16 cellular contexts compared by ENCODE assay signal in the genomic region with DNA sequence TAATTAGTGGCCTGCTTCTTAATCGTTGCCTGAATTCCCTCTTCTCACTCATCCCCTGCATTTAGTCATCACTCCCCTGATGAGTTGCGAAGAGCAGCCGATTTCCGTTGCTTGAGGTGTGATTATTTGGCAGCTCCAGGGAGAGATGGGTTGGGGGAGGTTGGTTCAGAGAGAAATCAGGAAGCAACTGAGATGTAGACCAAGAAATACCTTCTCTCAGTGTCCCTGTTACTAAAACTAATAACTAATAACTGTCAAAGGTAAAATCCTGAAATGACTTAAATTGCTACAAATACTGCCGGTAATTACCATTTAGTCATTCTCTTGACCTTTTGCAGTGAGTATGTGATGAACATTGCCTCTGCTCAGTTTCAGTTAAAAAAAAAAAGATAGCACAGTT.
DNase-seq lines count a peak whose midpoint lies in the region; ATAC-seq and TF ChIP-seq lines count a peak whose summit lies in the region.
"Had no signal": no experiment of that assay in that cellular context is flagged by ENCODE, and none has a peak within 500 bp of the region (broad histone marks: within the 10 kb centered on the region; RNA-seq: fewer than 3 reads in every experiment).

No MANE protein-coding gene starts in this region.

- H4K12ac ChIP-seq in trophoblast cell (ENCODE audit: low read depth, low read length), result no peak overlapping the region

- peak overlapping the region; percentile 32 for H4K8ac ChIP-seq in trophoblast cell (ENCODE audit: low read depth, low read length)

- no peak for DNase-seq in activated T-cell treated with anti-CD3 and anti-CD28 coated beads, Interleukin-2, amount 50 U/mL, for 4 hours
- DNase-seq in activated T-cell treated with anti-CD3 and anti-CD28 coated beads, Interleukin-2, amount 50 U/mL, for 1 hour, result no peak
- DNase-seq in NT2/D1 (ENCODE audit: low read depth, low spot score) (peak; percentile 51), trophoblast cell (no peak), chondrocyte (ENCODE audit: low spot score) (no peak), SKM-1 treated with dmso at 0.1 percent for 144 hours (lab: John Stamatoyannopoulos, UW; ENCODE audit: unreplicated experiment) (no peak)
- DNase-seq: ACHN; Calu3; CD4-positive, alpha-beta T cell; HCEC 1CT; MG63; NCI-H1092 treated with DMSO at 0.1 percent for 48 hours; NCI-H1694; NCI-H510A had no signal

- peak overlapping the region; percentile 67 for H3K18ac ChIP-seq in trophoblast cell (ENCODE audit: low read length)

- H3K27me3 ChIP-seq in NT2/D1 (ENCODE audit: insufficient read depth, insufficient read length) (no peaks in the 10 kb centered on the region), trophoblast cell (ENCODE audit: insufficient read depth, low read length) (no peaks in the 10 kb centered on the region)
- H3K27me3 ChIP-seq: MG63 had no signal

- no peaks in the 10 kb centered on the region for H3K36me3 ChIP-seq in NT2/D1 (ENCODE audit: insufficient read depth, insufficient read length, low read length)
- H3K36me3 ChIP-seq in trophoblast cell (ENCODE audit: control insufficient read depth in 1 of 2, insufficient read depth in 2 of 2, low read length in 2 of 2), result no peaks in the 10 kb centered on the region
- H3K36me3 ChIP-seq: MG63 had no signal

- peaks cover 21% of the 10 kb centered on the region for H3K79me1 ChIP-seq in trophoblast cell (ENCODE audit: low read length)

- H3K4me3 ChIP-seq in NT2/D1 (ENCODE audit: insufficient read length, low read depth) (no peak overlapping the region), trophoblast cell (ENCODE audit: low read depth, low read length) (no peak overlapping the region)
- H3K4me3 ChIP-seq: MG63 had no signal

- no peak overlapping the region for H3K23ac ChIP-seq in trophoblast cell (ENCODE audit: low read length)

- H3K27ac Mint-ChIP-seq in activated T-helper 17 cell treated with anti-CD3 and anti-CD28 coated beads, Interleukin-2, amount 50 U/mL, for 72 hours, result peak overlapping the region; percentile 76
- no peak overlapping the region for H3K27ac Mint-ChIP-seq in chondrocyte (ENCODE audit: unreplicated experiment)
- H3K27ac Mint-ChIP-seq: CD4-positive, alpha-beta T cell had no signal

- no peak overlapping the region for H3K4me2 ChIP-seq in trophoblast cell (ENCODE audit: low read length)

- peaks cover 7% of the 10 kb centered on the region for H3K9me3 Mint-ChIP-seq in activated T-cell treated with anti-CD3 and anti-CD28 coated beads, Interleukin-2, amount 50 U/mL, for 4 hours
- H3K9me3 Mint-ChIP-seq in activated T-helper 17 cell treated with anti-CD3 and anti-CD28 coated beads, Interleukin-2, amount 50 U/mL, for 72 hours, result no peaks in the 10 kb centered on the region
- H3K9me3 Mint-ChIP-seq in chondrocyte (ENCODE audit: low read depth), result peaks cover 8% of the 10 kb centered on the region

- peak overlapping the region; percentile 69 for H2BK5ac ChIP-seq in trophoblast cell (ENCODE audit: low read depth, low read length, poor library complexity)

- H3K9me3 ChIP-seq in NT2/D1 (ENCODE audit: insufficient read depth, low read length) (peaks cover 26% of the 10 kb centered on the region), trophoblast cell (ENCODE audit: insufficient read depth, low read depth, low read length) (peaks cover 2% of the 10 kb centered on the region)
- H3K9me3 ChIP-seq: MG63 had no signal

- peak overlapping the region; percentile 90 for H2BK120ac ChIP-seq in trophoblast cell (ENCODE audit: insufficient read depth, low read length, poor library complexity)

- peak overlapping the region; percentile 65 for H2BK12ac ChIP-seq in trophoblast cell (ENCODE audit: low read length)

- TF ChIP-seq CTCF in chondrocyte (IDR thresholded peaks at IDR 0.05), result no peak

- H3K27me3 Mint-ChIP-seq in activated T-cell treated with anti-CD3 and anti-CD28 coated beads, Interleukin-2, amount 50 U/mL, for 4 hours (ENCODE audit: low read depth), result no peaks in the 10 kb centered on the region
- H3K27me3 Mint-ChIP-seq in activated T-helper 17 cell treated with anti-CD3 and anti-CD28 coated beads, Interleukin-2, amount 50 U/mL, for 72 hours, result no peaks in the 10 kb centered on the region
- peaks cover 27% of the 10 kb centered on the region for H3K27me3 Mint-ChIP-seq in chondrocyte (ENCODE audit: low read depth)
- H3K27me3 Mint-ChIP-seq: CD4-positive, alpha-beta T cell had no signal

- H3K14ac ChIP-seq in trophoblast cell (ENCODE audit: low read length), result peak overlapping the region; percentile 32

- H3K9ac ChIP-seq in NT2/D1 (ENCODE audit: insufficient read length, low read depth) (no peak overlapping the region), trophoblast cell (ENCODE audit: low read length) (no peak overlapping the region)

- no CpG with 5 or more reads among the region's 5 CpGs for WGBS in trophoblast cell (ENCODE audit: extremely low coverage, insufficient coverage, insufficient read length)

- H2AFZ ChIP-seq in trophoblast cell (ENCODE audit: insufficient read depth, low read length, poor library complexity), result no peak overlapping the region

- H2AK5ac ChIP-seq in trophoblast cell (ENCODE audit: low read length), result no peak overlapping the region

- no peak overlapping the region for H3K4ac ChIP-seq in trophoblast cell (ENCODE audit: low read depth, low read length)

- peak; percentile 35 to 36 for ATAC-seq in activated T-cell treated with anti-CD3 and anti-CD28 coated beads, Interleukin-2, amount 50 U/mL, for 4 hours
- peak; percentile 71 for ATAC-seq in activated T-helper 17 cell treated with anti-CD3 and anti-CD28 coated beads, Interleukin-2, amount 50 U/mL, for 72 hours (replicated peaks)
- ATAC-seq in GM18517 (IDR thresholded peaks at IDR 0.05; ENCODE audit: unreplicated experiment), result no peak

- no peak overlapping the region for H3K4me3 Mint-ChIP-seq in activated T-cell treated with anti-CD3 and anti-CD28 coated beads, Interleukin-2, amount 50 U/mL, for 4 hours
- peak overlapping the region; percentile 64 for H3K4me3 Mint-ChIP-seq in activated T-helper 17 cell treated with anti-CD3 and anti-CD28 coated beads, Interleukin-2, amount 50 U/mL, for 72 hours
- no peak overlapping the region for H3K4me3 Mint-ChIP-seq in chondrocyte (ENCODE audit: unreplicated experiment)
- H3K4me3 Mint-ChIP-seq: CD4-positive, alpha-beta T cell had no signal

- peaks cover 2% of the 10 kb centered on the region for H3K4me1 ChIP-seq in NT2/D1 (ENCODE audit: insufficient read depth, insufficient read length)
- H3K4me1 ChIP-seq in trophoblast cell (ENCODE audit: control insufficient read depth in 1 of 2, insufficient read depth in 2 of 2, low read length in 2 of 2), result peaks cover 6 to 20% of the 10 kb centered on the region in 2 experiments

- no peaks in the 10 kb centered on the region for H3K79me2 ChIP-seq in trophoblast cell (ENCODE audit: control insufficient read depth, insufficient read depth, low read length, poor library complexity)

- H3K36me3 Mint-ChIP-seq in activated T-cell treated with anti-CD3 and anti-CD28 coated beads, Interleukin-2, amount 50 U/mL, for 4 hours (ENCODE audit: insufficient read depth), result peaks cover 22% of the 10 kb centered on the region
- H3K36me3 Mint-ChIP-seq in activated T-helper 17 cell treated with anti-CD3 and anti-CD28 coated beads, Interleukin-2, amount 50 U/mL, for 72 hours (ENCODE audit: low read depth), result peaks cover 15% of the 10 kb centered on the region
- H3K36me3 Mint-ChIP-seq in chondrocyte (ENCODE audit: low read depth), result no peaks in the 10 kb centered on the region

- H3K27ac ChIP-seq in trophoblast cell (ENCODE audit: low read depth, low read length), result peak overlapping the region; percentile 36

- H3K4me1 Mint-ChIP-seq in activated T-cell treated with anti-CD3 and anti-CD28 coated beads, Interleukin-2, amount 50 U/mL, for 4 hours (ENCODE audit: low read depth), result peaks cover 52% of the 10 kb centered on the region
- peaks cover 46% of the 10 kb centered on the region for H3K4me1 Mint-ChIP-seq in activated T-helper 17 cell treated with anti-CD3 and anti-CD28 coated beads, Interleukin-2, amount 50 U/mL, for 72 hours
- no peaks in the 10 kb centered on the region for H3K4me1 Mint-ChIP-seq in chondrocyte (ENCODE audit: low read depth)

- H4K91ac ChIP-seq in trophoblast cell (ENCODE audit: low read depth, low read length), result peak overlapping the region; percentile 55
